In genomic region chr1:29746076-29746665, GRCh38 we compare ENCODE assay signal across 5 cellular contexts.
"Had no signal": no experiment of that assay in that cellular context is flagged by ENCODE, and none has a peak within 500 bp of the region (broad histone marks: within the 10 kb centered on the region; RNA-seq: fewer than 3 reads in every experiment).

No MANE protein-coding gene starts in this region.

- H3K27ac ChIP-seq: HL-60 had no signal

- ATAC-seq: GM23338, HepG2 had no signal

- DNase-seq: H9, HCEC 1CT had no signal

- H3K4me3 ChIP-seq: GM23338 had no signal
